In the genomic region with DNA sequence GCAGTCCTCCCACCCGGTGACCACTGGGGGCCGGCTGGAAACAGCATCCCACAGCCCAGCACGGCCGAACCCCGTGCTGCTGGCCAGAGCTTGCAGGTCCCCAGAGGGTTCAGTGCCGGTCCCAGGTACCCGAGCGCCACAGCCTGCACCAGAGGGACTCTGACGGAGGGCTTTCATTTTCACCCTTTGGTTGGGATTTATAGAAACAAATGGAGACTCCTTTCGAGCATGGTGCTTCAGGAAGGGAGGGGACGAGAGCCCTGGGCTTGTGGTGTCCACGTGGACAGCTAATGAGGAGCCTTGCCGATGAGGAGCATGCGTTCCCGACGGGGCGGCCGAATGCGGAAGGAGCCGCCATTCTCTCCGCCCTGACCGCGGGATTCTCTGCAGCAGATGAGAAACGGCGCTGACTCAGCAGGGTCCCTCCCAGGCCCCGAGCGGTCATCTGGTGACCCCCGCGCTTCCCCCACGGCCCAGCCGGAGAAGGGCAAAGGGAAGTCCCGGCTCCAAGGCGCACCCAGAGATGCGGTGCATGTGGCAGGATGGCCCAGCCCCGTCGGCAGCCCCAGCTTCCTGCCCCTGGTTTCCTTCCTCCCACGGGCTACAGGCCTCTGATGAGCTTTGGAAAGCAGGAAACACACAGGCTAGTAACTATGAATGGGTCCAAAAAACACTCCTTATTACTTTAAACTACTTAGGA, we compare ENCODE assay signal across 8 cellular contexts. TPM values are rescaled to one million over a fixed set of nuclear protein-coding genes. Genes with fewer than 3 reads are reported as not detected.
DNase-seq lines count a peak whose midpoint lies in the region; ATAC-seq, FAIRE-seq and TF ChIP-seq lines count a peak whose summit lies in the region.

No MANE protein-coding gene starts in this region.

- H3K36me3 ChIP-seq in HUES6 (ENCODE audit: control insufficient read depth, insufficient read depth, low read length), result peaks cover 28% of the 10 kb centered on the region
- H3K36me3 ChIP-seq in esophagus squamous epithelium, result peaks cover 14 to 84% (median 21%) of the 10 kb centered on the region in 3 donors
- H3K36me3 ChIP-seq in pancreas, result peaks cover 0 to 36% (median 16%) of the 10 kb centered on the region in 3 donors

- 32 to 75% methylated on average over 12 to 15 of the region's 37 CpGs for WGBS in esophagus squamous epithelium, 2 donors
- WGBS in pancreas, 2 donors, result 75 to 77% methylated on average over 36 to 37 of the region's 37 CpGs

- H3K9me3 ChIP-seq in HUES6 (ENCODE audit: control insufficient read depth, insufficient read depth, low read depth, low read length), result no peaks in the 10 kb centered on the region
- no peaks in the 10 kb centered on the region for H3K9me3 ChIP-seq in esophagus squamous epithelium
- no peaks in the 10 kb centered on the region for H3K9me3 ChIP-seq in pancreas

- H3K4me1 ChIP-seq in HUES6 (ENCODE audit: control insufficient read depth, insufficient read depth, low read length), result peaks cover 7% of the 10 kb centered on the region; the same call in 1 of the 2 replicates
- peaks cover 13 to 51% (median 20%) of the 10 kb centered on the region in 3 donors for H3K4me1 ChIP-seq in esophagus squamous epithelium
- H3K4me1 ChIP-seq in pancreas, result no peaks in the 10 kb centered on the region

- no peaks in the 10 kb centered on the region for H3K9me3 Mint-ChIP-seq in activated CD8-positive, alpha-beta memory T cell treated with anti-CD3 and anti-CD28 coated beads, Interleukin-2, amount 10 ng/mL, durations not matched to agents 7 days and 5 days (ENCODE audit: low read depth)

- CTCF ChIA-PET in activated CD8-positive, alpha-beta memory T cell treated with anti-CD3 and anti-CD28 coated beads, Interleukin-2, amount 10 ng/mL, durations not matched to agents 7 days and 5 days (lab: Charles Lee), result interaction anchor here (0.9 to 1.5 kb wide), 5 partner anchors 10 to 199 kb away, joined by 3 to 8 read pairs (median 4); a partner anchor contains a TSS

- peak; percentile 86 for ATAC-seq in activated CD8-positive, alpha-beta memory T cell treated with anti-CD3 and anti-CD28 coated beads, Interleukin-2, amount 10 ng/mL, durations not matched to agents 7 days and 5 days
- ATAC-seq in pancreas, result peak; percentile 10 to 78 (median 57)
- no peak for ATAC-seq in HG03342 (IDR thresholded peaks at IDR 0.05; ENCODE audit: unreplicated experiment)

- H3K27me3 Mint-ChIP-seq in activated CD8-positive, alpha-beta memory T cell treated with anti-CD3 and anti-CD28 coated beads, Interleukin-2, amount 10 ng/mL, durations not matched to agents 7 days and 5 days, result no peaks in the 10 kb centered on the region

- H3K27me3 ChIP-seq in HUES6 (ENCODE audit: control insufficient read depth, insufficient read depth, low read length) (no peaks in the 10 kb centered on the region), esophagus squamous epithelium (no peaks in the 10 kb centered on the region), pancreas (no peaks in the 10 kb centered on the region)

- no peak for TF ChIP-seq POLR2A in esophagus squamous epithelium (IDR thresholded peaks at IDR 0.05)

- peaks cover 39% of the 10 kb centered on the region for H3K4me1 Mint-ChIP-seq in activated CD8-positive, alpha-beta memory T cell treated with anti-CD3 and anti-CD28 coated beads, Interleukin-2, amount 10 ng/mL, durations not matched to agents 7 days and 5 days

- no peak for FAIRE-seq in pancreas (lab: Jason Lieb, UNC)

- peak overlapping the region; percentile 78 for H3K4me3 Mint-ChIP-seq in activated CD8-positive, alpha-beta memory T cell treated with anti-CD3 and anti-CD28 coated beads, Interleukin-2, amount 10 ng/mL, durations not matched to agents 7 days and 5 days

- H3K9ac ChIP-seq in HUES6 (ENCODE audit: low read length), result no peak overlapping the region

- peak; percentile 79 for DNase-seq in activated CD8-positive, alpha-beta memory T cell treated with anti-CD3 and anti-CD28 coated beads, Interleukin-2, amount 10 ng/mL, durations not matched to agents 7 days and 5 days
- DNase-seq in esophagus squamous epithelium (lab: John Stamatoyannopoulos, UW), result no peak
- peak in 3 of 6 donors; percentile 41 to 75 (median 68) for DNase-seq in pancreas
- peak; percentile 73 for DNase-seq in ureter (ENCODE audit: low spot score)
- DNase-seq in cerebellar cortex (ENCODE audit: low spot score), result no peak
- no peak for DNase-seq in 8988T

- H3K4me3 ChIP-seq in HUES6 (ENCODE audit: low read depth, low read length) (no peak overlapping the region), esophagus squamous epithelium (peak overlapping the region; percentile 15 to 56 (median 38)), pancreas (peak overlapping the region in 1 of 4 donors; percentile 25)

- peak overlapping the region; percentile 52; the same call in 1 of the 2 replicates for H3K27ac ChIP-seq in HUES6 (ENCODE audit: low read depth, low read length)
- peak overlapping the region; percentile 44 to 83 (median 66) for H3K27ac ChIP-seq in esophagus squamous epithelium
- H3K27ac ChIP-seq in pancreas, result peak overlapping the region in 3 of 4 donors; percentile 55 to 62 (median 55)

- TF ChIP-seq CTCF in esophagus squamous epithelium (IDR thresholded peaks at IDR 0.05), result no peak
- no peak for TF ChIP-seq CTCF in pancreas (IDR thresholded peaks at IDR 0.05)

- peak overlapping the region; percentile 89 for H3K27ac Mint-ChIP-seq in activated CD8-positive, alpha-beta memory T cell treated with anti-CD3 and anti-CD28 coated beads, Interleukin-2, amount 10 ng/mL, durations not matched to agents 7 days and 5 days

- peaks cover 18% of the 10 kb centered on the region for H3K36me3 Mint-ChIP-seq in activated CD8-positive, alpha-beta memory T cell treated with anti-CD3 and anti-CD28 coated beads, Interleukin-2, amount 10 ng/mL, durations not matched to agents 7 days and 5 days

- intact Hi-C loops in esophagus squamous epithelium (cut with DNase I), result no loop called here
- intact Hi-C loops in pancreas (cut with DNase I), result no loop called here

RNA-seq across cellular contexts. Expression of a gene that starts 9.8 kb away (rescaled TPM):
- 10 to 100 TPM; 81.7 to 88.7 TPM for total RNA-seq in activated CD8-positive, alpha-beta memory T cell treated with anti-CD3 and anti-CD28 coated beads, Interleukin-2, amount 10 ng/mL, durations not matched to agents 7 days and 5 days
- total RNA-seq in esophagus squamous epithelium (10 to 100 TPM; 37.8 to 49.8 (median 45.3) TPM), pancreas (100 to 1,000 TPM in 1 of 6 donors, 10 to 100 TPM in 5; 72.8 to 119 (median 95.7) TPM), ureter (94.4 TPM)
- 100 to 1,000 TPM; 138 to 190 TPM for polyA plus RNA-seq in pancreas

RNA-seq across cellular contexts. Expression of a gene that starts 46.2 kb away (rescaled TPM):
- 10 to 100 TPM; 41.6 to 53.7 TPM for total RNA-seq in activated CD8-positive, alpha-beta memory T cell treated with anti-CD3 and anti-CD28 coated beads, Interleukin-2, amount 10 ng/mL, durations not matched to agents 7 days and 5 days
- total RNA-seq in esophagus squamous epithelium (10 to 100 TPM; 22.0 to 67.0 (median 34.3) TPM), pancreas (10 to 100 TPM; 17.5 to 26.3 (median 20.0) TPM), ureter (52.9 TPM)
- 10 to 100 TPM; 29.2 to 34.1 TPM for polyA plus RNA-seq in pancreas

RNA-seq across cellular contexts. Expression of a gene that starts 46.5 kb away (rescaled TPM):
- 10 to 100 TPM; 53.6 to 56.3 TPM for total RNA-seq in activated CD8-positive, alpha-beta memory T cell treated with anti-CD3 and anti-CD28 coated beads, Interleukin-2, amount 10 ng/mL, durations not matched to agents 7 days and 5 days
- 10 to 100 TPM; 16.7 to 42.9 (median 23.3) TPM for total RNA-seq in esophagus squamous epithelium
- 10 to 100 TPM; 13.8 to 30.7 (median 16.1) TPM for total RNA-seq in pancreas
- polyA plus RNA-seq in pancreas, result 10 to 100 TPM; 54.4 to 98.5 TPM
- 37.1 TPM for total RNA-seq in ureter

Comparison
In these comparisons a context has a peak if more than half of its experiments do, and no peak if none do; other contexts are left out.
1. DNase-seq: peak in activated CD8-positive, alpha-beta memory T cell treated with anti-CD3 and anti-CD28 coated beads, Interleukin-2, amount 10 ng/mL, durations not matched to agents 7 days and 5 days (single experiment) and ureter (single experiment); none in esophagus squamous epithelium (single experiment), cerebellar cortex (single experiment) and 8988T (single experiment).
2. Peak in every context shown above with its lines, with median percentiles within 50 percentile points of each other: H3K27ac ChIP-seq.